9 cellular contexts compared by ENCODE assay signal in the genomic region with DNA sequence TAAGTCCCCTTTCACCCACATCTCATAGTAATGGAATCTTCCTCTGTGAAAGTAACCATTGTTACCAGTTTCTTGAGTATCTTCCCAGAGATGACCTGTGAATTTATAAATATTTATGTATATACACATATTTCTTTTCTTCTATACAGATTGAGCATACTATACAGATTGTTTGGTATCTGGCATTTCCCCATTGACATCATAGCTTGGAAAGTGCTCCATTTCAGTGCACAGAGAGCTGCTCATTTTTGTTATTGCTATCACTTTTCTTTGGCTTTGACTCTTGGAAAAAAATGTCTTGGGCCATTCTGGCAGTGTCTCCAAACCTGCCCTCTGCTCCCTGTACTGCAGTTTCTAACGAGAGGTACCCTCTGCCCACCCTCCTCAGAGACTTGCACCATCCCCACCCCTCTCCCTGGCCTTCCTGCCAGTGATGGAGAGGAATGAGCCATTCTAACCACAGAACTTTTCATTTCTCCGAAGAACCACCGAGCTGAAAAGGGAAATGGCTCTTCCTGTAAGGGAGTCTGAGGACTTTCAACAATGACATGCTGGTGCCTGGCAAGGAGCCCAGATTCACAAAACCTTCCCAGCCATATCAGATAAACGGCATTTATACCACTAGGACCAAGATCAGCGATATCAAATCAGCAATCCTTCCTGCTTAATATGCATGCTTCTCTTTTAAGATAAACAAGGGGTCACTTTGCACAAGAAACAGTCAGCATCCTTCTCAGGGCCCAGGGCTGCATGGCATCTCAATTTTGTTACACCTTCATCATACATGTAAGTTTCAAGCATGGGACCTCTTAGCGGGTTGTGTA. TPM values are rescaled to one million over a fixed set of nuclear protein-coding genes. Genes with fewer than 3 reads are reported as not detected.
DNase-seq lines count a peak whose midpoint lies in the region; ATAC-seq, FAIRE-seq and TF ChIP-seq lines count a peak whose summit lies in the region.
"Had no signal": no experiment of that assay in that cellular context is flagged by ENCODE, and none has a peak within 500 bp of the region (broad histone marks: within the 10 kb centered on the region; RNA-seq: fewer than 3 reads in every experiment).

No MANE protein-coding gene starts in this region.

- no peak overlapping the region for H3K14ac ChIP-seq in trophoblast cell (ENCODE audit: low read length)

- no peaks in the 10 kb centered on the region for H3K79me2 ChIP-seq in DND-41 (ENCODE audit: insufficient read depth, low read length)
- H3K79me2 ChIP-seq in trophoblast cell (ENCODE audit: control insufficient read depth, insufficient read depth, low read length, poor library complexity) = no peaks in the 10 kb centered on the region
- no peaks in the 10 kb centered on the region for H3K79me2 ChIP-seq in MM.1S (ENCODE audit: low read length)

- no peak overlapping the region for H2BK5ac ChIP-seq in trophoblast cell (ENCODE audit: low read depth, low read length, poor library complexity)

- ATAC-seq in DND-41 (ENCODE audit: insufficient read depth, low read depth) = peak; percentile 90
- ATAC-seq in HG02852 (IDR thresholded peaks at IDR 0.05; ENCODE audit: unreplicated experiment) = peak; percentile 68
- ATAC-seq in HG03135 (IDR thresholded peaks at IDR 0.05; ENCODE audit: unreplicated experiment) = no peak

- H2BK120ac ChIP-seq in trophoblast cell (ENCODE audit: insufficient read depth, low read length, poor library complexity) = no peak overlapping the region

- H3K79me1 ChIP-seq in trophoblast cell (ENCODE audit: low read length) = no peaks in the 10 kb centered on the region

- H3K18ac ChIP-seq in trophoblast cell (ENCODE audit: low read length) = no peak overlapping the region

- peak overlapping the region in 1 of 2 experiments; percentile 38; a peak in 2 of 4 replicates for H3K4me3 ChIP-seq in DND-41 (ENCODE audit: low read depth in 1 of 2, low read length in 2 of 2)
- H3K4me3 ChIP-seq in brain microvascular endothelial cell (ENCODE audit: low read depth, low read length) = no peak overlapping the region
- no peak overlapping the region for H3K4me3 ChIP-seq in trophoblast cell (ENCODE audit: low read depth, low read length)
- H3K4me3 ChIP-seq in MM.1S (ENCODE audit: low read length) = no peak overlapping the region
- H3K4me3 ChIP-seq: tibial nerve had no signal

- H4K20me1 ChIP-seq in DND-41 (ENCODE audit: insufficient read depth, low read length) (no peaks in the 10 kb centered on the region), MM.1S (ENCODE audit: insufficient read depth, low read length) (no peaks in the 10 kb centered on the region)

- H3K4me1 ChIP-seq in DND-41 (ENCODE audit: insufficient read depth, low read length) (peaks cover 45% of the 10 kb centered on the region), trophoblast cell (ENCODE audit: control insufficient read depth in 1 of 2, insufficient read depth in 2 of 2, low read length in 2 of 2) (no peaks in the 10 kb centered on the region), MM.1S (ENCODE audit: low read length) (no peaks in the 10 kb centered on the region)

- H3K27me3 ChIP-seq in DND-41 (ENCODE audit: insufficient read depth, low read length, poor library complexity) (no peaks in the 10 kb centered on the region), brain microvascular endothelial cell (replicated peaks) (no peaks in the 10 kb centered on the region), trophoblast cell (ENCODE audit: insufficient read depth, low read length) (no peaks in the 10 kb centered on the region), MM.1S (replicated peaks; ENCODE audit: insufficient read depth, low read length) (no peaks in the 10 kb centered on the region)
- H3K27me3 ChIP-seq: tibial nerve had no signal

- in situ Hi-C loops in brain microvascular endothelial cell (cut with HindIII; ENCODE audit: low pct_ligation_motif_present, low sequenced_read_pairs) = no loop called here

- H4K8ac ChIP-seq in trophoblast cell (ENCODE audit: low read depth, low read length) = no peak overlapping the region

- DNase-seq in DND-41 = peak; percentile 90
- peak; percentile 87 for DNase-seq in RCC 7860 (ENCODE audit: low spot score)
- peak; percentile 85 for DNase-seq in brain microvascular endothelial cell
- DNase-seq in trophoblast cell = peak; percentile 11 to 23
- DNase-seq in MM.1S = no peak
- no peak for DNase-seq in cerebellar nuclear complex (lab: John Stamatoyannopoulos, UW)

- no peaks in the 10 kb centered on the region for H3K9me2 ChIP-seq in MM.1S (replicated peaks; ENCODE audit: insufficient read depth, low read length)

- no CpG with 5 or more reads among the region's 6 CpGs for WGBS in trophoblast cell (ENCODE audit: extremely low coverage, insufficient coverage, insufficient read length)

- H3K9ac ChIP-seq in DND-41 (ENCODE audit: low read depth, low read length) (peak overlapping the region; percentile 39), trophoblast cell (ENCODE audit: low read length) (no peak overlapping the region), MM.1S (ENCODE audit: low read length) (no peak overlapping the region)

- H4K91ac ChIP-seq in trophoblast cell (ENCODE audit: low read depth, low read length) = no peak overlapping the region

- H3K9me3 ChIP-seq in DND-41 (ENCODE audit: insufficient read depth, low read length, severe bottlenecking) = no peaks in the 10 kb centered on the region
- peaks cover 2% of the 10 kb centered on the region for H3K9me3 ChIP-seq in trophoblast cell (ENCODE audit: insufficient read depth, low read depth, low read length)
- H3K9me3 ChIP-seq in MM.1S (replicated peaks; ENCODE audit: insufficient read depth, low read length) = no peaks in the 10 kb centered on the region
- H3K9me3 ChIP-seq: tibial nerve had no signal

- TF ChIP-seq CTCF in DND-41 (IDR thresholded peaks at IDR 0.05; ENCODE audit: borderline replicate concordance, extremely low read depth, low read length, poor library complexity, severe bottlenecking) = no peak
- no peak for TF ChIP-seq CTCF in brain microvascular endothelial cell (IDR thresholded peaks at IDR 0.05; ENCODE audit: low read depth, low read length, missing control alignments)
- no peak for TF ChIP-seq CTCF in MM.1S (IDR thresholded peaks at IDR 0.05; ENCODE audit: low read length)

- peak; percentile 89 for FAIRE-seq in RCC 7860 (lab: Jason Lieb, UNC)

- H3K4ac ChIP-seq in trophoblast cell (ENCODE audit: low read depth, low read length) = no peak overlapping the region

- no peak overlapping the region for H2AK5ac ChIP-seq in trophoblast cell (ENCODE audit: low read length)

- H3K36me3 ChIP-seq in DND-41 (ENCODE audit: insufficient read depth, low read length) = no peaks in the 10 kb centered on the region
- H3K36me3 ChIP-seq in brain microvascular endothelial cell (replicated peaks) = no peaks in the 10 kb centered on the region
- no peaks in the 10 kb centered on the region for H3K36me3 ChIP-seq in trophoblast cell (ENCODE audit: control insufficient read depth in 1 of 2, insufficient read depth in 2 of 2, low read length in 2 of 2)
- no peaks in the 10 kb centered on the region for H3K36me3 ChIP-seq in MM.1S (replicated peaks; ENCODE audit: insufficient read depth, low read length)
- H3K36me3 ChIP-seq: tibial nerve had no signal

- H3K27ac ChIP-seq in DND-41 (ENCODE audit: low read length) (peak overlapping the region; percentile 86), brain microvascular endothelial cell (peak overlapping the region; percentile 76), trophoblast cell (ENCODE audit: low read depth, low read length) (no peak overlapping the region), MM.1S (ENCODE audit: low read length) (no peak overlapping the region)

- no peak overlapping the region for H3K23ac ChIP-seq in trophoblast cell (ENCODE audit: low read length)

- no peak overlapping the region for H4K12ac ChIP-seq in trophoblast cell (ENCODE audit: low read depth, low read length)

- H2BK12ac ChIP-seq in trophoblast cell (ENCODE audit: low read length) = no peak overlapping the region

- H2AFZ ChIP-seq in DND-41 (ENCODE audit: low read depth, low read length) (peak overlapping the region; percentile 12), trophoblast cell (ENCODE audit: insufficient read depth, low read length, poor library complexity) (no peak overlapping the region), MM.1S (ENCODE audit: low read length) (no peak overlapping the region)

- peak overlapping the region; percentile 61 for H3K4me2 ChIP-seq in DND-41 (ENCODE audit: insufficient read depth, low read length)
- no peak overlapping the region for H3K4me2 ChIP-seq in trophoblast cell (ENCODE audit: low read length)
- H3K4me2 ChIP-seq in MM.1S (ENCODE audit: low read depth, low read length) = no peak overlapping the region

- H3F3A ChIP-seq in MM.1S (ENCODE audit: insufficient read depth, low read length) = no peaks in the 10 kb centered on the region

RNA-seq across cellular contexts. Expression of a gene that starts 19.7 kb away (rescaled TPM):
- polyA plus RNA-seq in trophoblast cell (2013) = 148 and 154 TPM in 2 replicates

Comparison
In these comparisons a context has a peak if more than half of its experiments do, and no peak if none do; other contexts are left out.
1. DNase-seq: peak in DND-41 (single experiment), RCC 7860 (single experiment), brain microvascular endothelial cell (single experiment) and trophoblast cell (2 of 2); none in MM.1S (single experiment) and cerebellar nuclear complex (0 of 2).
2. H3K27ac ChIP-seq: peak in DND-41 (single experiment) and brain microvascular endothelial cell (single experiment); none in trophoblast cell (single experiment) and MM.1S (single experiment).